ENCODE assay signal across 1 cellular context in the genomic region with DNA sequence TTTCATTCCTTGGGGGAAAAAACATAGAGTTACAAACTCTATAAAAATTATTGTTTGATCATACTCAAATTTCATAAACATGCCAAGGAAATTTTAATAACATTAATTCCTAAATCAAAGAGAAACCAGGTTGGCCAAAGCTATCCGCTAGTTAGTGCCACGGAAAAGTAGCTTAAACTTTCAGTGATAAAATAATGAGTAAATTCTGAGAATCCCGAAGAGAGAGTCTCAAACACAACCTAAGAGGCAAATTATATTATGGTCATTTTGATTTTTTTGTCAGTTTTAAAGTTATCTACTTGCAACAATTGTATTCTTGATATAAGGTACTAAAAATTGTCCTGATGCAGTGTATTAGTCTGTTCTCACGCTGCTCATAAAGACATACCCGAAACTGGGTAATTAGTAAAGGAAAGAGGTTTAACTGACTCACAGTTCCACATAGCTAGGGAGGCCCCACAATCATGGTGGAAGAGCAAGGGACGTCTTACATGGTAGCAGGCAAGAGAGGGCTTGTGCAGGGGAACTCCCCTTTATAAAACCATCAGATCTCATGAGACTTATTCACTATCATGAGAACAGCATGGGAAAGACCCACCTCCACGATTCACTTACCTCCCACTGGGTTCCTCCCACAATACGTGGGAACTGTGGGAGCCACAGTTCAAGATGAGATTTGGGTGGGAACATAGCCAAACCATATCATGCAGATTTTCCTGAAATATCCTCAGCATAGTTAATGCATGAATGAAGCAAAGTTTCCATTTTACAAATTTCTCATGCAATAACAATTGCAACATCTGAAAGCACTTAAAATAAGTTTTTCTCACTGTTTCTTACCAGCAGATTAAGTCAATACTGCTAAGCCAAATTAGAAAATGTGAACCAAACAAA.
TF ChIP-seq lines count a peak whose summit lies in the region.

No MANE protein-coding gene starts in this region.

TF ChIP-seq in HepG2, 621 proteins besides CTCF, POLR2A, EP300 and RAD21:
- TF ChIP-seq, protein P1, sequence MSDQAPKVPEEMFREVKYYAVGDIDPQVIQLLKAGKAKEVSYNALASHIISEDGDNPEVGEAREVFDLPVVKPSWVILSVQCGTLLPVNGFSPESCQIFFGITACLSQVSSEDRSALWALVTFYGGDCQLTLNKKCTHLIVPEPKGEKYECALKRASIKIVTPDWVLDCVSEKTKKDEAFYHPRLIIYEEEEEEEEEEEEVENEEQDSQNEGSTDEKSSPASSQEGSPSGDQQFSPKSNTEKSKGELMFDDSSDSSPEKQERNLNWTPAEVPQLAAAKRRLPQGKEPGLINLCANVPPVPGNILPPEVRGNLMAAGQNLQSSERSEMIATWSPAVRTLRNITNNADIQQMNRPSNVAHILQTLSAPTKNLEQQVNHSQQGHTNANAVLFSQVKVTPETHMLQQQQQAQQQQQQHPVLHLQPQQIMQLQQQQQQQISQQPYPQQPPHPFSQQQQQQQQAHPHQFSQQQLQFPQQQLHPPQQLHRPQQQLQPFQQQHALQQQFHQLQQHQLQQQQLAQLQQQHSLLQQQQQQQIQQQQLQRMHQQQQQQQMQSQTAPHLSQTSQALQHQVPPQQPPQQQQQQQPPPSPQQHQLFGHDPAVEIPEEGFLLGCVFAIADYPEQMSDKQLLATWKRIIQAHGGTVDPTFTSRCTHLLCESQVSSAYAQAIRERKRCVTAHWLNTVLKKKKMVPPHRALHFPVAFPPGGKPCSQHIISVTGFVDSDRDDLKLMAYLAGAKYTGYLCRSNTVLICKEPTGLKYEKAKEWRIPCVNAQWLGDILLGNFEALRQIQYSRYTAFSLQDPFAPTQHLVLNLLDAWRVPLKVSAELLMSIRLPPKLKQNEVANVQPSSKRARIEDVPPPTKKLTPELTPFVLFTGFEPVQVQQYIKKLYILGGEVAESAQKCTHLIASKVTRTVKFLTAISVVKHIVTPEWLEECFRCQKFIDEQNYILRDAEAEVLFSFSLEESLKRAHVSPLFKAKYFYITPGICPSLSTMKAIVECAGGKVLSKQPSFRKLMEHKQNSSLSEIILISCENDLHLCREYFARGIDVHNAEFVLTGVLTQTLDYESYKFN (CRISPR knock-in tag; conservative IDR thresholded peaks at IDR 0.05): no peak
- no peak for TF ChIP-seq ZFP62 (CRISPR knock-in tag; IDR thresholded peaks at IDR 0.05)
- TF ChIP-seq, protein P2, sequence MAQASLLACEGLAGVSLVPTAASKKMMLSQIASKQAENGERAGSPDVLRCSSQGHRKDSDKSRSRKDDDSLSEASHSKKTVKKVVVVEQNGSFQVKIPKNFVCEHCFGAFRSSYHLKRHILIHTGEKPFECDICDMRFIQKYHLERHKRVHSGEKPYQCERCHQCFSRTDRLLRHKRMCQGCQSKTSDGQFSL (CRISPR knock-in tag; IDR thresholded peaks at IDR 0.05): no peak
- no peak for TF ChIP-seq KLF11 (CRISPR knock-in tag; IDR thresholded peaks at IDR 0.05)
- TF ChIP-seq, protein P3, sequence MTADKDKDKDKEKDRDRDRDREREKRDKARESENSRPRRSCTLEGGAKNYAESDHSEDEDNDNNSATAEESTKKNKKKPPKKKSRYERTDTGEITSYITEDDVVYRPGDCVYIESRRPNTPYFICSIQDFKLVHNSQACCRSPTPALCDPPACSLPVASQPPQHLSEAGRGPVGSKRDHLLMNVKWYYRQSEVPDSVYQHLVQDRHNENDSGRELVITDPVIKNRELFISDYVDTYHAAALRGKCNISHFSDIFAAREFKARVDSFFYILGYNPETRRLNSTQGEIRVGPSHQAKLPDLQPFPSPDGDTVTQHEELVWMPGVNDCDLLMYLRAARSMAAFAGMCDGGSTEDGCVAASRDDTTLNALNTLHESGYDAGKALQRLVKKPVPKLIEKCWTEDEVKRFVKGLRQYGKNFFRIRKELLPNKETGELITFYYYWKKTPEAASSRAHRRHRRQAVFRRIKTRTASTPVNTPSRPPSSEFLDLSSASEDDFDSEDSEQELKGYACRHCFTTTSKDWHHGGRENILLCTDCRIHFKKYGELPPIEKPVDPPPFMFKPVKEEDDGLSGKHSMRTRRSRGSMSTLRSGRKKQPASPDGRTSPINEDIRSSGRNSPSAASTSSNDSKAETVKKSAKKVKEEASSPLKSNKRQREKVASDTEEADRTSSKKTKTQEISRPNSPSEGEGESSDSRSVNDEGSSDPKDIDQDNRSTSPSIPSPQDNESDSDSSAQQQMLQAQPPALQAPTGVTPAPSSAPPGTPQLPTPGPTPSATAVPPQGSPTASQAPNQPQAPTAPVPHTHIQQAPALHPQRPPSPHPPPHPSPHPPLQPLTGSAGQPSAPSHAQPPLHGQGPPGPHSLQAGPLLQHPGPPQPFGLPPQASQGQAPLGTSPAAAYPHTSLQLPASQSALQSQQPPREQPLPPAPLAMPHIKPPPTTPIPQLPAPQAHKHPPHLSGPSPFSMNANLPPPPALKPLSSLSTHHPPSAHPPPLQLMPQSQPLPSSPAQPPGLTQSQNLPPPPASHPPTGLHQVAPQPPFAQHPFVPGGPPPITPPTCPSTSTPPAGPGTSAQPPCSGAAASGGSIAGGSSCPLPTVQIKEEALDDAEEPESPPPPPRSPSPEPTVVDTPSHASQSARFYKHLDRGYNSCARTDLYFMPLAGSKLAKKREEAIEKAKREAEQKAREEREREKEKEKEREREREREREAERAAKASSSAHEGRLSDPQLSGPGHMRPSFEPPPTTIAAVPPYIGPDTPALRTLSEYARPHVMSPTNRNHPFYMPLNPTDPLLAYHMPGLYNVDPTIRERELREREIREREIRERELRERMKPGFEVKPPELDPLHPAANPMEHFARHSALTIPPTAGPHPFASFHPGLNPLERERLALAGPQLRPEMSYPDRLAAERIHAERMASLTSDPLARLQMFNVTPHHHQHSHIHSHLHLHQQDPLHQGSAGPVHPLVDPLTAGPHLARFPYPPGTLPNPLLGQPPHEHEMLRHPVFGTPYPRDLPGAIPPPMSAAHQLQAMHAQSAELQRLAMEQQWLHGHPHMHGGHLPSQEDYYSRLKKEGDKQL (CRISPR knock-in tag; IDR thresholded peaks at IDR 0.05; ENCODE audit: low read depth): no peak
- no peak for TF ChIP-seq HCFC1 (IDR thresholded peaks at IDR 0.05; ENCODE audit: low read depth, low read length)
- TF ChIP-seq, protein P4, sequence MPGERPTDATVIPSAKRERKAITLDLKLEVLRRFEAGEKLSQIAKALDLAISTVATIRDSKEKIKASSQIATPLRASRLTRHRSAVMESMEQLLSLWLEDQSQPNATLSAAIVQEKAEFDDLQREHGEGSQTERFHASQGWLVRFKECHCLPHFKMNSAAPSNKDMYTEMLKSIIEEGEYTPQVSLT (CRISPR knock-in tag; IDR thresholded peaks at IDR 0.05; ENCODE audit: borderline replicate concordance, low read depth): no peak
- TF ChIP-seq ZFP41 (CRISPR knock-in tag; IDR thresholded peaks at IDR 0.05; ENCODE audit: borderline replicate concordance): no peak
- no peak for TF ChIP-seq CCDC6 (CRISPR knock-in tag; IDR thresholded peaks at IDR 0.05)
- no peak for TF ChIP-seq BRD4 (CRISPR knock-in tag; IDR thresholded peaks at IDR 0.05)
- no peak for TF ChIP-seq ZNF746 (CRISPR knock-in tag; IDR thresholded peaks at IDR 0.05)
- TF ChIP-seq EEA1 (CRISPR knock-in tag; IDR thresholded peaks at IDR 0.05; ENCODE audit: borderline replicate concordance): no peak
- TF ChIP-seq, protein P5, sequence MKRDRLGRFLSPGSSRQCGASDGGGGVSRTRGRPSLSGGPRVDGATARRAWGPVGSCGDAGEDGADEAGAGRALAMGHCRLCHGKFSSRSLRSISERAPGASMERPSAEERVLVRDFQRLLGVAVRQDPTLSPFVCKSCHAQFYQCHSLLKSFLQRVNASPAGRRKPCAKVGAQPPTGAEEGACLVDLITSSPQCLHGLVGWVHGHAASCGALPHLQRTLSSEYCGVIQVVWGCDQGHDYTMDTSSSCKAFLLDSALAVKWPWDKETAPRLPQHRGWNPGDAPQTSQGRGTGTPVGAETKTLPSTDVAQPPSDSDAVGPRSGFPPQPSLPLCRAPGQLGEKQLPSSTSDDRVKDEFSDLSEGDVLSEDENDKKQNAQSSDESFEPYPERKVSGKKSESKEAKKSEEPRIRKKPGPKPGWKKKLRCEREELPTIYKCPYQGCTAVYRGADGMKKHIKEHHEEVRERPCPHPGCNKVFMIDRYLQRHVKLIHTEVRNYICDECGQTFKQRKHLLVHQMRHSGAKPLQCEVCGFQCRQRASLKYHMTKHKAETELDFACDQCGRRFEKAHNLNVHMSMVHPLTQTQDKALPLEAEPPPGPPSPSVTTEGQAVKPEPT (CRISPR knock-in tag; IDR thresholded peaks at IDR 0.05; ENCODE audit: low read depth): no peak
- TF ChIP-seq PRPF4 (IDR thresholded peaks at IDR 0.05; ENCODE audit: low read depth, low read length, poor library complexity, severe bottlenecking): no peak
- TF ChIP-seq, protein P6, sequence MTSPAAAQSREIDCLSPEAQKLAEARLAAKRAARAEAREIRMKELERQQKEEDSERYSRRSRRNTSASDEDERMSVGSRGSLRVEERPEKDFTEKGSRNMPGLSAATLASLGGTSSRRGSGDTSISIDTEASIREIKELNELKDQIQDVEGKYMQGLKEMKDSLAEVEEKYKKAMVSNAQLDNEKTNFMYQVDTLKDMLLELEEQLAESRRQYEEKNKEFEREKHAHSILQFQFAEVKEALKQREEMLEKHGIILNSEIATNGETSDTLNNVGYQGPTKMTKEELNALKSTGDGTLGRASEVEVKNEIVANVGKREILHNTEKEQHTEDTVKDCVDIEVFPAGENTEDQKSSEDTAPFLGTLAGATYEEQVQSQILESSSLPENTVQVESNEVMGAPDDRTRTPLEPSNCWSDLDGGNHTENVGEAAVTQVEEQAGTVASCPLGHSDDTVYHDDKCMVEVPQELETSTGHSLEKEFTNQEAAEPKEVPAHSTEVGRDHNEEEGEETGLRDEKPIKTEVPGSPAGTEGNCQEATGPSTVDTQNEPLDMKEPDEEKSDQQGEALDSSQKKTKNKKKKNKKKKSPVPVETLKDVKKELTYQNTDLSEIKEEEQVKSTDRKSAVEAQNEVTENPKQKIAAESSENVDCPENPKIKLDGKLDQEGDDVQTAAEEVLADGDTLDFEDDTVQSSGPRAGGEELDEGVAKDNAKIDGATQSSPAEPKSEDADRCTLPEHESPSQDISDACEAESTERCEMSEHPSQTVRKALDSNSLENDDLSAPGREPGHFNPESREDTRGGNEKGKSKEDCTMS (CRISPR knock-in tag; conservative IDR thresholded peaks at IDR 0.05): no peak
- TF ChIP-seq SPEN (CRISPR knock-in tag; IDR thresholded peaks at IDR 0.05; ENCODE audit: low read depth): no peak
